ENCODE assay signal across 1 cellular context in genomic region chr13:113448545-113448884, GRCh38.
TF ChIP-seq lines count a peak whose summit lies in the region.

No MANE protein-coding gene starts in this region.

TF ChIP-seq in WTC11, 78 proteins besides CTCF, POLR2A, EP300 and RAD21 (continued from another document):
- TF ChIP-seq ZNF532 (CRISPR knock-in tag; IDR thresholded peaks at IDR 0.05; ENCODE audit: borderline replicate concordance) (no peak), TEAD4 (CRISPR knock-in tag; IDR thresholded peaks at IDR 0.05) (no peak), PRDM15 (CRISPR knock-in tag; IDR thresholded peaks at IDR 0.05) (no peak)
